In the genomic region with DNA sequence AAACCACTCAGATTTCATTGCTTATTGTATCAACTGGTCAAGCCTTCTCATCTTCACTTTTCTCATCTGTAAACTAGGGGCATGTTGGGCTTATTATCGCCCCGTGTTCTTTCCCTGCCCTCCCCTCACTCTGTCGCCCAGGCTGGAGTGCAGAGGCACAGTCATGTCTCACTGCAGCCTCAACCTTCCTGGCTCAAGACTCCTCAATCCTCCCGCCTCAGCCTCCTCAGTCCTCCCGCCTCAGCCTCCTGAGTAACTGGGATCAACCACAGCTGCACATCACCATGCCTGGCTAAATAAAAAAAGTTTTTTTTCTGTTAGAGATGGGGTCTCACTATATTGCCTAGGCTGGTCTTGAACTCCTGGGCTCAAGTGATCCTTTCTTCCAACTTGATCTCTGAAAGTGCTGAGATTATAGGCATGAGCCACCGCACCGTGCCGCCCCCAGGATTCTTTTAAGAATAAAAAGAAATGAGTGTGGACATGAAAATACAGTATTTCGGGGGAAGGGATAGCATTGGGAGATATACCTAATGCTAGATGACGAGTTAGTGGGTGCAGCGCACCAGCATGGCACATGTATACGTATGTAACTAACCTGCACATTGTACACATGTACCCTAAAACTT, we compare ENCODE assay signal across 8 cellular contexts. TPM values are rescaled to one million over a fixed set of nuclear protein-coding genes. Genes with fewer than 3 reads are reported as not detected.
A peak's percentile ranks its signal among the peaks of the same experiment; 100 is the strongest.
DNase-seq lines count a peak whose midpoint lies in the region; ATAC-seq and TF ChIP-seq lines count a peak whose summit lies in the region.
"Had no signal": no experiment of that assay in that cellular context is flagged by ENCODE, and none has a peak within 500 bp of the region (broad histone marks: within the 10 kb centered on the region; RNA-seq: fewer than 3 reads in every experiment).

No MANE protein-coding gene starts in this region.

- H3K36me3 ChIP-seq in HCT116 (ENCODE audit: control insufficient read depth in 1 of 2, insufficient read depth in 2 of 2, low read length in 2 of 2) (peaks cover 13 to 15% of the 10 kb centered on the region in 2 experiments; a peak in 3 of 4 replicates), smooth muscle cell (ENCODE audit: low read depth) (peaks cover 8% of the 10 kb centered on the region)

- H3K4me1 ChIP-seq in HCT116 (ENCODE audit: control insufficient read depth in 1 of 2, insufficient read depth in 2 of 2, low read length in 2 of 2) (peaks cover 5 to 30% of the 10 kb centered on the region in 2 experiments), smooth muscle cell (ENCODE audit: low read depth) (peaks cover 8% of the 10 kb centered on the region)

- CTCF ChIA-PET in HCT116 (lab: Charles Lee), result no interaction called here
- CTCF ChIA-PET in activated B cell treated with CpG ODN at 0.5 μM for 24 hours (lab: Charles Lee), result interaction anchor here (0.7 kb wide), 1 partner anchor 111 kb away, joined by 3 read pairs; no protein-coding TSS in a partner anchor

- ATAC-seq in HCT116, result no peak
- ATAC-seq in activated B cell treated with CpG ODN at 0.5 μM for 24 hours (ENCODE audit: low read depth), result no peak

- H3K79me2 ChIP-seq in HCT116 (ENCODE audit: insufficient read depth, low read length) (peaks cover 68% of the 10 kb centered on the region), smooth muscle cell (ENCODE audit: low read depth) (peaks cover 64% of the 10 kb centered on the region)

- H3K9me2 ChIP-seq in HCT116 (ENCODE audit: insufficient read depth), result no peaks in the 10 kb centered on the region

- no peaks in the 10 kb centered on the region for H3K9me3 Mint-ChIP-seq in activated B cell treated with CpG ODN at 0.5 μM for 24 hours

- RAD21 ChIA-PET in HCT116 (lab: Charles Lee; ENCODE audit: low non-redundant PET in 1 of 2, low total read pairs in 2 of 2, uncharacterized antibody in 2 of 2, unreplicated experiment in 2 of 2), result no interaction called here

- H3K4me2 ChIP-seq in HCT116 (ENCODE audit: low read length), result peak overlapping the region; percentile 83
- peak overlapping the region; percentile 94 for H3K4me2 ChIP-seq in smooth muscle cell

- H2AFZ ChIP-seq in HCT116 (ENCODE audit: low read depth, low read length, poor library complexity, severe bottlenecking), result no peak overlapping the region
- no peak overlapping the region for H2AFZ ChIP-seq in smooth muscle cell (ENCODE audit: low read depth)

- H3K9ac ChIP-seq in HCT116 (ENCODE audit: low read length), result peak overlapping the region; percentile 74
- H3K9ac ChIP-seq in smooth muscle cell (ENCODE audit: low read depth), result peak overlapping the region; percentile 86

- no peaks in the 10 kb centered on the region for H4K20me1 ChIP-seq in HCT116 (ENCODE audit: insufficient read depth)
- H4K20me1 ChIP-seq in smooth muscle cell (ENCODE audit: low read depth), result peaks cover 64% of the 10 kb centered on the region

- intact Hi-C loops in HCT116 (cut with micrococcal nuclease) (no loop called here), activated B cell treated with CpG ODN at 0.5 μM for 24 hours (cut with micrococcal nuclease) (loop anchor here (10.0 kb wide), 2 partner anchors 1070 to 1110 kb away; a partner anchor contains a TSS)

- 78% methylated on average over 12 of the region's 12 CpGs for WGBS in smooth muscle cell (ENCODE audit: low lambda C conversion rate)

- H3K27ac ChIP-seq in HCT116 (ENCODE audit: low read depth, low read length) (no peak overlapping the region), smooth muscle cell (ENCODE audit: low read depth) (peak overlapping the region; percentile 88)

- H3K36me3 Mint-ChIP-seq in activated B cell treated with CpG ODN at 0.5 μM for 24 hours (ENCODE audit: low read depth), result peaks cover 37% of the 10 kb centered on the region

- no peak for TF ChIP-seq RAD21 in HCT116 (IDR thresholded peaks at IDR 0.05; ENCODE audit: low read depth)

- H3K4me3 ChIP-seq in HCT116 (replicated peaks in 1 of 2; ENCODE audit: low read depth in 1 of 2, low read length in 2 of 2) (peak overlapping the region in 1 of 2 experiments; percentile 85; a peak in 2 of 4 replicates), foreskin fibroblast (ENCODE audit: low read depth in 1 of 2, low read length in 2 of 2) (peak overlapping the region; percentile 75 to 81), smooth muscle cell (peak overlapping the region; percentile 91)

- H3F3A ChIP-seq in smooth muscle cell (ENCODE audit: low read depth), result peaks cover 25% of the 10 kb centered on the region

- H3K4me1 Mint-ChIP-seq in activated B cell treated with CpG ODN at 0.5 μM for 24 hours, result peaks cover 45% of the 10 kb centered on the region

- no peaks in the 10 kb centered on the region for H3K27me3 Mint-ChIP-seq in activated B cell treated with CpG ODN at 0.5 μM for 24 hours

- POLR2A ChIA-PET in HCT116 (lab: Charles Lee) (no interaction called here), activated B cell treated with CpG ODN at 0.5 μM for 24 hours (lab: Charles Lee) (interaction anchor here (2.8 kb wide), 1 partner anchor 111 kb away, joined by 32 read pairs; a partner anchor contains a TSS)

- peak overlapping the region; percentile 93 for H3K4me3 Mint-ChIP-seq in activated B cell treated with CpG ODN at 0.5 μM for 24 hours

- no peak for TF ChIP-seq POLR2A in HCT116 (IDR thresholded peaks at IDR 0.05; ENCODE audit: borderline replicate concordance, extremely low read depth, insufficient read depth, insufficient read length)

- peak overlapping the region; percentile 51 for H3K27ac Mint-ChIP-seq in activated B cell treated with CpG ODN at 0.5 μM for 24 hours

- no peak for DNase-seq in HCT116 (ENCODE audit: low read depth, low spot score)
- DNase-seq in activated B cell treated with CpG ODN at 0.5 μM for 24 hours, result no peak
- no peak for DNase-seq in foreskin fibroblast
- DNase-seq in smooth muscle cell (lab: John Stamatoyannopoulos, UW; ENCODE audit: unreplicated experiment), result no peak
- DNase-seq in HPDE6-E6E7 (ENCODE audit: extremely low spot score), result no peak
- DNase-seq in NCI-H1694 treated with DMSO at 0.1 percent for 48 hours (lab: John Stamatoyannopoulos, UW), result no peak
- DNase-seq in activated CD4-positive, CD25-positive, alpha-beta regulatory T cell treated with anti-CD3 and anti-CD28 coated beads, Interleukin-2, amount 50 U/mL, for 72 hours, result no peak
- DNase-seq: NCI-H1092 had no signal

- H3K27me3 ChIP-seq in HCT116 (ENCODE audit: insufficient read depth, low read length), result no peaks in the 10 kb centered on the region
- no peaks in the 10 kb centered on the region for H3K27me3 ChIP-seq in smooth muscle cell (ENCODE audit: low read depth)

- no peak for TF ChIP-seq CTCF in HCT116 (IDR thresholded peaks at IDR 0.05 in 2 of 3, conservative IDR thresholded peaks at IDR 0.05 in 1 of 3; ENCODE audit: borderline replicate concordance in 1 of 3, insufficient read depth in 1 of 3, low read depth in 2 of 3, low read length in 2 of 3)
- TF ChIP-seq CTCF in activated B cell treated with CpG ODN at 0.5 μM for 24 hours (IDR thresholded peaks at IDR 0.05), result no peak
- TF ChIP-seq CTCF in foreskin fibroblast (IDR thresholded peaks at IDR 0.05; ENCODE audit: low read depth, low read length), result no peak
- no peak for TF ChIP-seq CTCF in smooth muscle cell (IDR thresholded peaks at IDR 0.05; ENCODE audit: borderline replicate concordance, insufficient read depth, poor library complexity, severe bottlenecking)

- BruUV-seq in HCT116 (replicated peaks; lab: Mats Ljungman, UMichigan), result no TSS peak

- H3K9me3 ChIP-seq in HCT116 (ENCODE audit: control insufficient read depth in 1 of 2, insufficient read depth in 1 of 2, low read depth in 1 of 2, low read length in 2 of 2) (no peaks in the 10 kb centered on the region), smooth muscle cell (replicated peaks; ENCODE audit: low read depth) (no peaks in the 10 kb centered on the region)

TF ChIP-seq in HCT116, 20 proteins besides CTCF, POLR2A, EP300 and RAD21:
- TF ChIP-seq ZNF274 (IDR thresholded peaks at IDR 0.05; ENCODE audit: low read depth, low read length) (no peak), SRF (IDR thresholded peaks at IDR 0.05; ENCODE audit: low read depth) (no peak), TCF7L2 (IDR thresholded peaks at IDR 0.05; ENCODE audit: borderline replicate concordance, extremely low read depth, insufficient read depth, insufficient read length) (no peak), ELF1 (IDR thresholded peaks at IDR 0.05; ENCODE audit: borderline replicate concordance, low read depth) (no peak), EZH2phosphoT487 (IDR thresholded peaks at IDR 0.05; ENCODE audit: borderline replicate concordance) (no peak), CBX3 (IDR thresholded peaks at IDR 0.05; ENCODE audit: low read depth) (no peak), ZFX (IDR thresholded peaks at IDR 0.05) (no peak), EZH2 (IDR thresholded peaks at IDR 0.05) (no peak), CEBPB (IDR thresholded peaks at IDR 0.05; ENCODE audit: low read depth) (no peak), SIN3A (IDR thresholded peaks at IDR 0.05; ENCODE audit: low read depth) (no peak)
- TF ChIP-seq, protein P1, sequence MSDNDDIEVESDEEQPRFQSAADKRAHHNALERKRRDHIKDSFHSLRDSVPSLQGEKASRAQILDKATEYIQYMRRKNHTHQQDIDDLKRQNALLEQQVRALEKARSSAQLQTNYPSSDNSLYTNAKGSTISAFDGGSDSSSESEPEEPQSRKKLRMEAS (IDR thresholded peaks at IDR 0.05), result no peak
- TF ChIP-seq, protein P2, sequence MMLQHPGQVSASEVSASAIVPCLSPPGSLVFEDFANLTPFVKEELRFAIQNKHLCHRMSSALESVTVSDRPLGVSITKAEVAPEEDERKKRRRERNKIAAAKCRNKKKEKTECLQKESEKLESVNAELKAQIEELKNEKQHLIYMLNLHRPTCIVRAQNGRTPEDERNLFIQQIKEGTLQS (IDR thresholded peaks at IDR 0.05), result no peak

RNA-seq across cellular contexts. Expression of a gene that starts 2.0 kb away (rescaled TPM):
- 29.5 TPM for total RNA-seq in HCT116 (2021; ENCODE audit: unreplicated experiment)
- polyA plus RNA-seq in HCT116 (2012), result 24.3 and 27.2 TPM in 2 replicates
- 33.6 and 38.8 TPM in 2 replicates for total RNA-seq in activated B cell treated with CpG ODN at 0.5 μM for 24 hours
- total RNA-seq in smooth muscle cell, result 11.5 and 14.4 TPM in 2 replicates
- 9.9 and 12.1 TPM in 2 replicates for polyA plus RNA-seq in smooth muscle cell

RNA-seq across cellular contexts. Expression of a gene that starts 35.9 kb away (rescaled TPM):
- total RNA-seq in HCT116 (2021; ENCODE audit: unreplicated experiment) (766 TPM), activated B cell treated with CpG ODN at 0.5 μM for 24 hours (318 and 332 TPM in 2 replicates), smooth muscle cell (513 and 566 TPM in 2 replicates)
- 772 and 862 TPM in 2 replicates for polyA plus RNA-seq in HCT116 (2012)
- 242 and 274 TPM in 2 replicates for polyA plus RNA-seq in smooth muscle cell

RNA-seq across cellular contexts. Expression of a gene that starts 53.8 kb away (rescaled TPM):
- not detected for total RNA-seq in HCT116 (2021; ENCODE audit: unreplicated experiment)
- 0.15 TPM in 1 of 2 replicates, not detected in the other for polyA plus RNA-seq in HCT116 (2012)
- total RNA-seq in activated B cell treated with CpG ODN at 0.5 μM for 24 hours, result not detected in 2 replicates
- not detected in 2 replicates for total RNA-seq in smooth muscle cell
- polyA plus RNA-seq in smooth muscle cell, result 0.54 TPM in 1 of 2 replicates, not detected in the other

RNA-seq across cellular contexts. Expression of a gene that starts 59.1 kb away (rescaled TPM):
- total RNA-seq in HCT116 (2021; ENCODE audit: unreplicated experiment) (5.0 TPM), activated B cell treated with CpG ODN at 0.5 μM for 24 hours (2.6 and 2.7 TPM in 2 replicates), smooth muscle cell (not detected in 2 replicates)
- polyA plus RNA-seq in HCT116 (2012), result 0.85 and 1.5 TPM in 2 replicates
- 0.83 TPM in 1 of 2 replicates, not detected in the other for polyA plus RNA-seq in smooth muscle cell
